Comparison of ENCODE assay signal across 15 cellular contexts in the genomic region with DNA sequence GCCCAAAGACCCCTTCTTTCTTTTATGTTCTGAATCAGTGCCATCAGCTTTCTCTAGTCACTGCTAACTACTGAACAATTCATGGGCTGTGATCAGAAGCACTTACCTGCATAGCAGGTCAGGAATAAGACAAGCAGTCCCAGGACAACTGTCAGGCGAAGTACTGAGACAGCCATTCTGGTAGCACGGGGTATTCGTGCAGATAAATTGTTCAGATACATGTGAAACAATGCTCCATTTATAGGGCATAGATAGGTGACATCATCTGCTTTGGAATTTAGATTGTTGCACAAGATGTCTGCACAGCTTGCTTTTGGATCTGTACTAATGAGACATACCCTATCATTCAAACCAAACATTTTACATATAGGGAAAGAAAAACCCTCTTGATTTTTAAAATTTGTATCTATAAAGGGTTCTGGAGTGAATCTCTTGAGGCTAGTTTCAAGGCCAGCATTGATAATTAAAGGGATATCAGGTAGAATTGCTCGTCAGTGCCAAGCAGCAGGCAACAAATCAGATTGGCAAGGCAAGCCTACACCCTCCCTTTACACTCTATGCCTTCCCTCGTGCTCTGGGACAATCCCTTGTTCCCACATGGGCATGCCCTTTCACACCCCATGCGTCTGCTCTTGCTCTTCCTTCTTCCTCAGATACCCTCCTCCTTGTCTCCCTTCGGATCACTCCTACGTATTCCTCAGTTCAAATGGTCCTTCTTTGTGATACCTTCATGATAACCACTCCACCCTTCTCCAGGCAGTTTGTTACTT. TPM values are rescaled to one million over a fixed set of nuclear protein-coding genes. Genes with fewer than 3 reads are reported as not detected.
DNase-seq lines count a peak whose midpoint lies in the region; ATAC-seq, FAIRE-seq and TF ChIP-seq lines count a peak whose summit lies in the region.
"Had no signal": no experiment of that assay in that cellular context is flagged by ENCODE, and none has a peak within 500 bp of the region (broad histone marks: within the 10 kb centered on the region; RNA-seq: fewer than 3 reads in every experiment).

Gene C5orf46 (minus strand): TSS at position 213 of the 770 bp plus-strand sequence. CDS start 37 bp downstream, at position 176.

- no peaks in the 10 kb centered on the region for H3K9me2 ChIP-seq in PC-9 (ENCODE audit: insufficient read depth)

- no peak for TF ChIP-seq POLR2A in endothelial cell of umbilical vein (IDR thresholded peaks at IDR 0.05; ENCODE audit: low read depth, low read length)

- no TSS peak for BruUV-seq in PC-9 (replicated peaks; lab: Mats Ljungman, UMichigan)
- no TSS peak for BruUV-seq in endothelial cell of umbilical vein (replicated peaks; lab: Mats Ljungman, UMichigan)

- no peaks in the 10 kb centered on the region for H4K20me1 ChIP-seq in PC-9 (ENCODE audit: insufficient read depth)
- no peaks in the 10 kb centered on the region for H4K20me1 ChIP-seq in endothelial cell of umbilical vein (replicated peaks; ENCODE audit: control insufficient read depth, extremely low read depth, insufficient read depth, low read length)

- H2BK5ac ChIP-seq in mesenchymal stem cell (ENCODE audit: low read depth, low read length, poor library complexity, severe bottlenecking), result no peak within 1 kb of the TSS

- H3K4me1 ChIP-seq in PC-9 (replicated peaks; ENCODE audit: insufficient read depth) (peaks cover 24% of the 10 kb centered on the region), endothelial cell of umbilical vein (ENCODE audit: control insufficient read depth, extremely low read depth, insufficient read depth, low read length) (no peaks in the 10 kb centered on the region), mesenchymal stem cell (ENCODE audit: control insufficient read depth, insufficient read depth, low read depth, low read length) (no peaks in the 10 kb centered on the region)
- H3K4me1 ChIP-seq: BE2C had no signal

- POLR2A ChIA-PET in PC-9 (lab: Charles Lee; ENCODE audit: unreplicated experiment) (no interaction called here), endothelial cell of umbilical vein (lab: Charles Lee) (no interaction called here)

- no peak within 1 kb of the TSS for H2BK120ac ChIP-seq in mesenchymal stem cell (ENCODE audit: low read depth, low read length)

- no peak for FAIRE-seq in endothelial cell of umbilical vein (lab: Jason Lieb, UNC)
- FAIRE-seq: kidney had no signal

- H3K4ac ChIP-seq in mesenchymal stem cell (ENCODE audit: low read depth in 1 of 2, low read length in 2 of 2), result peak within 1 kb of the TSS in 1 of 2 experiments; percentile 38

- H3K79me1 ChIP-seq in mesenchymal stem cell (replicated peaks; ENCODE audit: low read length, poor library complexity, severe bottlenecking), result no peaks in the 10 kb centered on the region

- dilution Hi-C loops in endothelial cell of umbilical vein (cut with MboI; ENCODE audit: extremely low pct_ligation_motif_present, low sequenced_read_pairs), result no loop called here

- H3K4me2 ChIP-seq in PC-9 (peak within 1 kb of the TSS; percentile 54), endothelial cell of umbilical vein (ENCODE audit: insufficient read depth, low read length) (no peak within 1 kb of the TSS), mesenchymal stem cell (ENCODE audit: low read length, poor library complexity, severe bottlenecking) (no peak within 1 kb of the TSS)

- H3K9me3 ChIP-seq in PC-9 (ENCODE audit: insufficient read depth, low read depth) (no peaks in the 10 kb centered on the region), endothelial cell of umbilical vein (replicated peaks; ENCODE audit: control insufficient read depth, insufficient read depth, low read length) (no peaks in the 10 kb centered on the region), mesenchymal stem cell (ENCODE audit: control insufficient read depth, low read length) (no peaks in the 10 kb centered on the region)
- H3K9me3 ChIP-seq: BE2C had no signal

- peak; percentile 13 for DNase-seq in COLO829 (ENCODE audit: low spot score)
- peak in 1 of 2 experiments; percentile 69 for DNase-seq in PC-9
- no peak for DNase-seq in endothelial cell of umbilical vein (ENCODE audit: low read depth, low spot score)
- DNase-seq in mesenchymal stem cell, result peak; percentile 47
- DNase-seq in NCI-H1092 (lab: John Stamatoyannopoulos, UW), result no peak
- DNase-seq: activated CD4-positive, CD25-positive, alpha-beta regulatory T cell; activated gamma-delta T cell; BE2C; kidney; NCI-H1694 had no signal

- no peak within 1 kb of the TSS for H3K23ac ChIP-seq in mesenchymal stem cell (ENCODE audit: low read length in 2 of 2)

- H3K36me3 ChIP-seq in PC-9 (ENCODE audit: low read depth), result no peaks in the 10 kb centered on the region
- H3K36me3 ChIP-seq in endothelial cell of umbilical vein (ENCODE audit: control insufficient read depth in 2 of 2, extremely low read depth in 1 of 2, insufficient read depth in 2 of 2, low read length in 2 of 2), result no peaks in the 10 kb centered on the region
- H3K36me3 ChIP-seq in mesenchymal stem cell (ENCODE audit: control insufficient read depth in 1 of 2, insufficient read depth in 2 of 2, low read depth in 1 of 2, low read length in 2 of 2), result no peaks in the 10 kb centered on the region
- H3K36me3 ChIP-seq: BE2C had no signal

- TF ChIP-seq CTCF in PC-9 (conservative IDR thresholded peaks at IDR 0.05) (no peak), endothelial cell of umbilical vein (IDR thresholded peaks at IDR 0.05; ENCODE audit: extremely low read depth in 1 of 2, insufficient read depth in 1 of 2, low read depth in 1 of 2, low read length in 2 of 2) (no peak)

- H3K9me1 ChIP-seq in endothelial cell of umbilical vein (replicated peaks; ENCODE audit: control insufficient read depth, extremely low read depth, insufficient read depth, low read length), result no peaks in the 10 kb centered on the region

- H2BK12ac ChIP-seq in mesenchymal stem cell (ENCODE audit: low read length in 2 of 2), result no peak within 1 kb of the TSS

- no peaks in the 10 kb centered on the region for H3K79me2 ChIP-seq in PC-9 (ENCODE audit: low read depth)
- no peaks in the 10 kb centered on the region for H3K79me2 ChIP-seq in endothelial cell of umbilical vein (ENCODE audit: control insufficient read depth, insufficient read depth, low read length)

- intact Hi-C loops in PC-9 (cut with micrococcal nuclease; ENCODE audit: unreplicated experiment) (no loop called here), endothelial cell of umbilical vein (cut with micrococcal nuclease) (no loop called here)

- H3K9ac ChIP-seq in endothelial cell of umbilical vein (replicated peaks; ENCODE audit: extremely low read depth, insufficient read depth, low read length) (no peak within 1 kb of the TSS), mesenchymal stem cell (ENCODE audit: low read length) (no peak within 1 kb of the TSS)

- H4K8ac ChIP-seq in mesenchymal stem cell (ENCODE audit: low read length), result no peak within 1 kb of the TSS

- no peaks in the 10 kb centered on the region for H3K27me3 ChIP-seq in PC-9 (ENCODE audit: insufficient read depth, low read depth)
- no peaks in the 10 kb centered on the region for H3K27me3 ChIP-seq in endothelial cell of umbilical vein (ENCODE audit: control insufficient read depth in 2 of 2, insufficient read depth in 2 of 2, low read length in 2 of 2)
- H3K27me3 ChIP-seq in mesenchymal stem cell (ENCODE audit: control insufficient read depth in 1 of 2, insufficient read depth in 1 of 2, low read length in 2 of 2), result no peaks in the 10 kb centered on the region

- H2AFZ ChIP-seq in PC-9 (peak within 1 kb of the TSS; percentile 10; the same call in 1 of the 2 replicates), endothelial cell of umbilical vein (ENCODE audit: low read depth, low read length) (no peak within 1 kb of the TSS), mesenchymal stem cell (ENCODE audit: low read depth, low read length) (no peak within 1 kb of the TSS)

- no peak within 1 kb of the TSS for H2AK5ac ChIP-seq in mesenchymal stem cell (ENCODE audit: low read length, severe bottlenecking)

- H3K18ac ChIP-seq in mesenchymal stem cell (ENCODE audit: low read depth in 1 of 2, low read length in 2 of 2), result no peak within 1 kb of the TSS

- peak within 1 kb of the TSS in 1 of 2 experiments; percentile 2 for H3K14ac ChIP-seq in mesenchymal stem cell (ENCODE audit: low read length in 2 of 2)

- 73% methylated on average over 8 of the region's 8 CpGs for WGBS in mesenchymal stem cell

- no peaks in the 10 kb centered on the region; the same call in 1 of the 2 replicates for H3F3A ChIP-seq in PC-9 (ENCODE audit: insufficient read depth, low read depth)

- CTCF ChIA-PET in PC-9 (lab: Charles Lee) (interaction anchor here (1.0 kb wide), 1 partner anchor 19 kb away, joined by 3 read pairs; no protein-coding TSS in a partner anchor), endothelial cell of umbilical vein (lab: Charles Lee) (interaction anchor here (1.4 kb wide), 1 partner anchor 20 kb away, joined by 7 read pairs; no protein-coding TSS in a partner anchor)

- H2BK15ac ChIP-seq in mesenchymal stem cell (ENCODE audit: low read depth, poor library complexity, severe bottlenecking), result no peak within 1 kb of the TSS

- H3K27ac ChIP-seq in PC-9, result peak within 1 kb of the TSS; percentile 21; the same call in 1 of the 2 replicates
- H3K27ac ChIP-seq in endothelial cell of umbilical vein (ENCODE audit: insufficient read depth, low read depth, low read length), result no peak within 1 kb of the TSS
- no peak within 1 kb of the TSS for H3K27ac ChIP-seq in mesenchymal stem cell (ENCODE audit: low read length, poor library complexity, severe bottlenecking)

- no peak for ATAC-seq in HG03280 (IDR thresholded peaks at IDR 0.05; ENCODE audit: unreplicated experiment)
- ATAC-seq in HG03378 (IDR thresholded peaks at IDR 0.05; ENCODE audit: unreplicated experiment), result no peak
- ATAC-seq in GM18873 (IDR thresholded peaks at IDR 0.05; ENCODE audit: low FRiP score, unreplicated experiment), result no peak
- ATAC-seq: Panc1 had no signal

- H3K4me3 ChIP-seq in PC-9 (no peak within 1 kb of the TSS), endothelial cell of umbilical vein (replicated peaks in 1 of 3; ENCODE audit: insufficient read depth in 1 of 3, low read depth in 1 of 3, low read length in 3 of 3) (no peak within 1 kb of the TSS), mesenchymal stem cell (ENCODE audit: insufficient read depth in 1 of 2, low read depth in 1 of 2, low read length in 2 of 2) (no peak within 1 kb of the TSS)

- no peak within 1 kb of the TSS for H4K91ac ChIP-seq in mesenchymal stem cell (ENCODE audit: low read length)

RNA-seq across cellular contexts. Expression of gene C5orf46, which starts in this region (rescaled TPM):
- total RNA-seq in PC-9 (2021) (1.0 TPM in 1 of 2 replicates, not detected in the other), endothelial cell of umbilical vein (not detected in 2 replicates)
- polyA plus RNA-seq in endothelial cell of umbilical vein, result 0.66 and 2.3 TPM in 2 replicates
- 1.0 and 1.1 TPM in 2 replicates for polyA plus RNA-seq in endothelial cell of umbilical vein (2011; cell fraction: cytosol; rRNA removed)
- 0.93 and 1.1 TPM in 2 replicates for polyA plus RNA-seq in endothelial cell of umbilical vein (2011; cell fraction: nucleus; rRNA removed)
- 0.78 and 2.2 TPM in 2 replicates for polyA plus RNA-seq in endothelial cell of umbilical vein (2012)
- 0.42 TPM in 1 of 2 replicates, not detected in the other for polyA minus RNA-seq in endothelial cell of umbilical vein
- polyA minus RNA-seq in endothelial cell of umbilical vein (2011; cell fraction: cytosol; rRNA and poly(A)+ RNA removed), result not detected
- polyA minus RNA-seq in endothelial cell of umbilical vein (2011; cell fraction: nucleus; rRNA and poly(A)+ RNA removed), result 1.9 TPM in 1 of 2 replicates, not detected in the other
- not detected for polyA plus RNA-seq in mesenchymal stem cell (2013, experiment 1 of 2)
- not detected for polyA plus RNA-seq in mesenchymal stem cell (2013, experiment 2 of 2)
- total RNA-seq: kidney had no signal
- polyA plus RNA-seq: urinary bladder had no signal

Comparison
In these comparisons a context has a peak if more than half of its experiments do, and no peak if none do; other contexts are left out.
1. DNase-seq: peak in COLO829 (single experiment) and mesenchymal stem cell (single experiment); none in endothelial cell of umbilical vein (single experiment) and NCI-H1092 (single experiment).